Comparison of ENCODE assay signal across 9 cellular contexts in genomic region chr12:68587448-68587873, GRCh38. TPM values are rescaled to one million over a fixed set of nuclear protein-coding genes. Genes with fewer than 3 reads are reported as not detected.
DNase-seq lines count a peak whose midpoint lies in the region; ATAC-seq and TF ChIP-seq lines count a peak whose summit lies in the region.
"Had no signal": no experiment of that assay in that cellular context is flagged by ENCODE, and none has a peak within 500 bp of the region (broad histone marks: within the 10 kb centered on the region; RNA-seq: fewer than 3 reads in every experiment).

No MANE protein-coding gene starts in this region.

- H3K27me3 ChIP-seq in vagina: no peaks in the 10 kb centered on the region

- H3K36me3 Mint-ChIP-seq in activated naive CD4-positive, alpha-beta T cell treated with anti-CD3 and anti-CD28 coated beads for 36 hours (ENCODE audit: low read depth): peaks cover 10% of the 10 kb centered on the region

- intact Hi-C loops in activated naive CD4-positive, alpha-beta T cell treated with anti-CD3 and anti-CD28 coated beads for 36 hours (cut with micrococcal nuclease): loop anchor here (1.0 to 2.0 kb wide), 5 partner anchors 23 to 136 kb away; partner anchors contain the start of gene RAP1B
- intact Hi-C loops in vagina (cut with DNase I): no loop called here

- peak; percentile 26 for DNase-seq in activated gamma-delta T cell treated with Interleukin-2 at 50 U/mL for 16 hours
- DNase-seq in activated gamma-delta T cell (lab: John Stamatoyannopoulos, UW): no peak
- DNase-seq in activated naive CD4-positive, alpha-beta T cell treated with anti-CD3 and anti-CD28 coated beads for 36 hours: peak; percentile 81
- DNase-seq in substantia nigra (lab: John Stamatoyannopoulos, UW): no peak
- DNase-seq in DMS 273 treated with DMSO at 0.1 percent for 48 hours (lab: John Stamatoyannopoulos, UW): no peak
- DNase-seq in foreskin melanocyte: no peak
- DNase-seq in vagina (ENCODE audit: extremely low spot score in 2 of 2): no peak

- ATAC-seq in HG03521 (IDR thresholded peaks at IDR 0.05; ENCODE audit: unreplicated experiment): peak; percentile 53

- H3K4me1 Mint-ChIP-seq in activated naive CD4-positive, alpha-beta T cell treated with anti-CD3 and anti-CD28 coated beads for 36 hours (ENCODE audit: low read depth): peaks cover 55% of the 10 kb centered on the region

- peak overlapping the region; percentile 27 for H3K27ac Mint-ChIP-seq in activated naive CD4-positive, alpha-beta T cell treated with anti-CD3 and anti-CD28 coated beads for 36 hours

- no peaks in the 10 kb centered on the region for H3K27me3 Mint-ChIP-seq in activated naive CD4-positive, alpha-beta T cell treated with anti-CD3 and anti-CD28 coated beads for 36 hours (ENCODE audit: low read depth)

- CTCF ChIA-PET in activated naive CD4-positive, alpha-beta T cell treated with anti-CD3 and anti-CD28 coated beads for 36 hours (lab: Charles Lee): interaction anchor here (0.6 to 1.7 kb wide), 6 partner anchors 8 to 746 kb away, joined by 3 to 5 read pairs (median 4); no protein-coding TSS in a partner anchor

- no peak for TF ChIP-seq POLR2A in vagina (IDR thresholded peaks at IDR 0.05)

- no peaks in the 10 kb centered on the region for H3K4me1 ChIP-seq in vagina

- H3K4me3 Mint-ChIP-seq in activated naive CD4-positive, alpha-beta T cell treated with anti-CD3 and anti-CD28 coated beads for 36 hours: no peak overlapping the region

- no peaks in the 10 kb centered on the region for H3K36me3 ChIP-seq in vagina

- no peak overlapping the region for H3K4me3 ChIP-seq in vagina

- no peak for TF ChIP-seq CTCF in vagina (IDR thresholded peaks at IDR 0.05)

- peaks cover 12% of the 10 kb centered on the region for H3K9me3 ChIP-seq in vagina

- peaks cover 11% of the 10 kb centered on the region for H3K9me3 Mint-ChIP-seq in activated naive CD4-positive, alpha-beta T cell treated with anti-CD3 and anti-CD28 coated beads for 36 hours

- H3K27ac ChIP-seq in substantia nigra (ENCODE audit: low read depth, low read length, poor library complexity, severe bottlenecking) (no peak overlapping the region), vagina (no peak overlapping the region)
- H3K27ac ChIP-seq: C4-2B had no signal

RNA-seq across cellular contexts. Expression of gene RAP1B, which starts 23.2 kb away (rescaled TPM):
- total RNA-seq in activated naive CD4-positive, alpha-beta T cell treated with anti-CD3 and anti-CD28 coated beads for 36 hours: 100 to 1,000 TPM; 170 TPM
- 169 TPM for total RNA-seq in vagina

Comparison
In these comparisons a context has a peak if more than half of its experiments do, and no peak if none do; other contexts are left out.
1. DNase-seq: peak in activated gamma-delta T cell treated with Interleukin-2 at 50 U/mL for 16 hours (single experiment) and activated naive CD4-positive, alpha-beta T cell treated with anti-CD3 and anti-CD28 coated beads for 36 hours (single experiment); none in activated gamma-delta T cell (single experiment), substantia nigra (0 of 49), DMS 273 treated with DMSO at 0.1 percent for 48 hours (single experiment), foreskin melanocyte (single experiment) and vagina (0 of 2).